In the genomic region with DNA sequence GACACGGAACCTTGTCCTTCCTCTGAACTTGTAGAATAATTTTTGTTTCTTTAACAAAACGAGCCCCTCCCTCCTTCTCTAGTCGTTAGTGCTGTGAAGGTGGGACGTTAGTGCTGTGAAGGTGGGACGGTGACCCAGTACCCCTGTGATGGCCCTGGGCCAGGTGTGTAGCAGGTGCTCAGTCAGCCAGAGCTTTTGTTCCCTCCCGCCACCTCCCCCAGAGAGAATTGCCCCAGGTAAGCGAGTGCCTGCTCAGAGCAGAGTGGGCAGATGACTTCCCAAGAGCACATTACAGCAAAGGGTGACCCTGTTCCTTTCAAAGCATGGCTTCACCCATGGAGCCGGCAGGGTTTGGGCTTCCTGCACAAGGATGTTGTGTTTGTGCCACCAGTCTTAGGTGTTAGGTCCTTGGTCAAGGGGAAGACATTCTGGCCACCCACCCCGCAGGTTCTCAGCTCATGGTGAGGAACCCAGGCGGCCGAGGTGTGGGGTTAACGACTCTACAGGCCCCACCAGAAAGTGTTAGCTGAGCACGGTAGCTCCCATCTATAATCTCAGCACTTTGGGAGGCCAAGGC, we compare ENCODE assay signal across 9 cellular contexts. TPM values are rescaled to one million over a fixed set of nuclear protein-coding genes. Genes with fewer than 3 reads are reported as not detected.
DNase-seq lines count a peak whose midpoint lies in the region; ATAC-seq, FAIRE-seq and TF ChIP-seq lines count a peak whose summit lies in the region.
"Had no signal": no experiment of that assay in that cellular context is flagged by ENCODE, and none has a peak within 500 bp of the region (broad histone marks: within the 10 kb centered on the region; RNA-seq: fewer than 3 reads in every experiment).

No MANE protein-coding gene starts in this region.

- BruUV-seq in endothelial cell of umbilical vein (replicated peaks; lab: Mats Ljungman, UMichigan), result no TSS peak

- no peak for ATAC-seq in GM19035 (IDR thresholded peaks at IDR 0.05; ENCODE audit: unreplicated experiment)

- no peak for TF ChIP-seq POLR2A in endothelial cell of umbilical vein (IDR thresholded peaks at IDR 0.05; ENCODE audit: low read depth, low read length)
- no peak for TF ChIP-seq POLR2A in spleen (IDR thresholded peaks at IDR 0.05)

- H3K27ac ChIP-seq in OCI-LY3 (ENCODE audit: low read length) (peak overlapping the region; percentile 98), endothelial cell of umbilical vein (ENCODE audit: insufficient read depth, low read depth, low read length) (peak overlapping the region; percentile 77), spleen (peak overlapping the region; percentile 89 to 99 (median 92))

- H3K79me2 ChIP-seq in OCI-LY3 (ENCODE audit: low read length) (peaks cover 85% of the 10 kb centered on the region), endothelial cell of umbilical vein (ENCODE audit: control insufficient read depth, insufficient read depth, low read length) (peaks cover 15% of the 10 kb centered on the region)

- H3K4me3 ChIP-seq in OCI-LY3 (ENCODE audit: low read length) (peak overlapping the region; percentile 69), endothelial cell of umbilical vein (replicated peaks in 1 of 3; ENCODE audit: insufficient read depth in 1 of 3, low read depth in 1 of 3, low read length in 3 of 3) (no peak overlapping the region), spleen (peak overlapping the region in 1 of 8 donors; percentile 63)

- POLR2A ChIA-PET in endothelial cell of umbilical vein (lab: Charles Lee), result interaction anchor here (1.6 kb wide), 1 partner anchor 17 kb away, joined by 3 read pairs; no protein-coding TSS in a partner anchor

- H3K36me3 ChIP-seq in OCI-LY3 (replicated peaks; ENCODE audit: low read depth, low read length) (peaks cover 21% of the 10 kb centered on the region), endothelial cell of umbilical vein (ENCODE audit: control insufficient read depth in 2 of 2, extremely low read depth in 1 of 2, insufficient read depth in 2 of 2, low read length in 2 of 2) (no peaks in the 10 kb centered on the region), spleen (peaks cover 0 to 11% (median 0%) of the 10 kb centered on the region in 6 donors)

- dilution Hi-C loops in endothelial cell of umbilical vein (cut with MboI; ENCODE audit: extremely low pct_ligation_motif_present, low sequenced_read_pairs), result no loop called here

- H3K27me3 ChIP-seq in OCI-LY3 (ENCODE audit: low read depth, low read length), result no peaks in the 10 kb centered on the region
- H3K27me3 ChIP-seq in endothelial cell of umbilical vein (ENCODE audit: control insufficient read depth in 2 of 2, insufficient read depth in 2 of 2, low read length in 2 of 2), result no peaks in the 10 kb centered on the region
- no peaks in the 10 kb centered on the region for H3K27me3 ChIP-seq in spleen (replicated peaks in 1 of 7)

- intact Hi-C loops in endothelial cell of umbilical vein (cut with micrococcal nuclease), result loop anchor here (1.0 to 10.0 kb wide), 3 partner anchors 22 to 372 kb away; a partner anchor contains a TSS
- intact Hi-C loops in spleen (cut with DNase I; ENCODE audit: low total_unique reads), result no loop called here

- H3K9me3 ChIP-seq in OCI-LY3 (ENCODE audit: insufficient read depth, low read length) (no peaks in the 10 kb centered on the region), endothelial cell of umbilical vein (replicated peaks; ENCODE audit: control insufficient read depth, insufficient read depth, low read length) (no peaks in the 10 kb centered on the region), spleen (no peaks in the 10 kb centered on the region)

- H3K9ac ChIP-seq in OCI-LY3 (ENCODE audit: low read length) (peak overlapping the region; percentile 96), endothelial cell of umbilical vein (replicated peaks; ENCODE audit: extremely low read depth, insufficient read depth, low read length) (no peak overlapping the region)

- H4K20me1 ChIP-seq in OCI-LY3 (ENCODE audit: insufficient read depth, low read length) (no peaks in the 10 kb centered on the region), endothelial cell of umbilical vein (replicated peaks; ENCODE audit: control insufficient read depth, extremely low read depth, insufficient read depth, low read length) (no peaks in the 10 kb centered on the region)

- no peak for FAIRE-seq in endothelial cell of umbilical vein (lab: Jason Lieb, UNC)
- FAIRE-seq: A204.1 had no signal

- WGBS in spleen, 5 donors, result 63 to 69% (median 66%) methylated on average over 10 to 13 of the region's 13 CpGs

- CTCF ChIA-PET in endothelial cell of umbilical vein (lab: Charles Lee), result interaction anchor here (0.9 to 2.0 kb wide), 5 partner anchors 17 to 30 kb away, joined by 3 to 8 read pairs (median 5); a partner anchor contains a TSS

- TF ChIP-seq CTCF in OCI-LY3 (IDR thresholded peaks at IDR 0.05; ENCODE audit: low read depth, low read length), result no peak
- no peak for TF ChIP-seq CTCF in endothelial cell of umbilical vein (IDR thresholded peaks at IDR 0.05; ENCODE audit: extremely low read depth in 1 of 2, insufficient read depth in 1 of 2, low read depth in 1 of 2, low read length in 2 of 2)
- TF ChIP-seq CTCF in spleen (IDR thresholded peaks at IDR 0.05 in 8 of 11, conservative IDR thresholded peaks at IDR 0.05 in 3 of 11), result no peak

- H3K4me2 ChIP-seq in OCI-LY3 (ENCODE audit: low read length) (peak overlapping the region; percentile 92), endothelial cell of umbilical vein (ENCODE audit: insufficient read depth, low read length) (peak overlapping the region; percentile 26)

- no peaks in the 10 kb centered on the region for H3K9me1 ChIP-seq in endothelial cell of umbilical vein (replicated peaks; ENCODE audit: control insufficient read depth, extremely low read depth, insufficient read depth, low read length)

- peak; percentile 2 for DNase-seq in NCI-H748 (lab: John Stamatoyannopoulos, UW; ENCODE audit: unreplicated experiment)
- DNase-seq in NCI-H748 treated with DMSO at 0.1 percent for 48 hours (lab: John Stamatoyannopoulos, UW), result no peak
- no peak for DNase-seq in endothelial cell of umbilical vein (ENCODE audit: low read depth, low spot score)
- DNase-seq in spleen, result peak; percentile 84
- no peak for DNase-seq in UCSD-AML1 (lab: John Stamatoyannopoulos, UW; ENCODE audit: unreplicated experiment)
- no peak for DNase-seq in DMS114 treated with DMSO at 0.1 percent for 48 hours (lab: John Stamatoyannopoulos, UW; ENCODE audit: unreplicated experiment)

- H2AFZ ChIP-seq in OCI-LY3 (ENCODE audit: low read depth, low read length) (no peak overlapping the region), endothelial cell of umbilical vein (ENCODE audit: low read depth, low read length) (no peak overlapping the region)

- peaks cover 93% of the 10 kb centered on the region for H3K4me1 ChIP-seq in OCI-LY3 (ENCODE audit: low read length)
- peaks cover 56% of the 10 kb centered on the region for H3K4me1 ChIP-seq in endothelial cell of umbilical vein (ENCODE audit: control insufficient read depth, extremely low read depth, insufficient read depth, low read length)
- peaks cover 72 to 100% (median 98%) of the 10 kb centered on the region in 6 donors for H3K4me1 ChIP-seq in spleen

TF ChIP-seq in endothelial cell of umbilical vein, 7 proteins besides CTCF, POLR2A, EP300 and RAD21:
- TF ChIP-seq, protein P1, sequence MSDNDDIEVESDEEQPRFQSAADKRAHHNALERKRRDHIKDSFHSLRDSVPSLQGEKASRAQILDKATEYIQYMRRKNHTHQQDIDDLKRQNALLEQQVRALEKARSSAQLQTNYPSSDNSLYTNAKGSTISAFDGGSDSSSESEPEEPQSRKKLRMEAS (IDR thresholded peaks at IDR 0.05; ENCODE audit: insufficient read depth, insufficient read length), result no peak
- TF ChIP-seq EZH2 (IDR thresholded peaks at IDR 0.05; ENCODE audit: borderline replicate concordance, low read depth, low read length, severe bottlenecking) (no peak), FOS (IDR thresholded peaks at IDR 0.05; ENCODE audit: borderline replicate concordance, insufficient read depth, low read length) (no peak), JUN (IDR thresholded peaks at IDR 0.05; ENCODE audit: borderline replicate concordance, insufficient read depth, insufficient read length, low read depth) (no peak), MYC (IDR thresholded peaks at IDR 0.05; ENCODE audit: low read depth, low read length) (no peak), GATA2 (IDR thresholded peaks at IDR 0.05; ENCODE audit: insufficient read depth, insufficient read length, low read depth, low read length) (no peak), POLR2AphosphoS5 (IDR thresholded peaks at IDR 0.05; ENCODE audit: insufficient read depth, low read depth, low read length) (no peak)

RNA-seq across cellular contexts. Expression of a gene that starts 30.7 kb away (rescaled TPM):
- total RNA-seq in endothelial cell of umbilical vein (33.8 and 38.0 TPM in 2 replicates), spleen (100 to 1,000 TPM in 6 of 7 donors, 10 to 100 TPM in 1; 75.4 to 150 (median 128) TPM)
- polyA plus RNA-seq in endothelial cell of umbilical vein (24.8 and 25.7 TPM in 2 replicates), spleen (10 to 100 TPM in 1 of 3 donors, 1 to 10 TPM in 2; 3.4 to 14.2 (median 3.9) TPM)
- 16.9 and 19.1 TPM in 2 replicates for polyA plus RNA-seq in endothelial cell of umbilical vein (2011; cell fraction: cytosol; rRNA removed)
- 51.5 and 59.3 TPM in 2 replicates for polyA plus RNA-seq in endothelial cell of umbilical vein (2011; cell fraction: nucleus; rRNA removed)
- polyA plus RNA-seq in endothelial cell of umbilical vein (2012), result 13.7 and 19.6 TPM in 2 replicates
- 75.0 and 82.1 TPM in 2 replicates for polyA minus RNA-seq in endothelial cell of umbilical vein
- 12.4 TPM for polyA minus RNA-seq in endothelial cell of umbilical vein (2011; cell fraction: cytosol; rRNA and poly(A)+ RNA removed)
- 47.6 and 56.2 TPM in 2 replicates for polyA minus RNA-seq in endothelial cell of umbilical vein (2011; cell fraction: nucleus; rRNA and poly(A)+ RNA removed)

Comparison
In these comparisons a context has a peak if more than half of its experiments do, and no peak if none do; other contexts are left out.
1. DNase-seq: peak in NCI-H748 (single experiment) and spleen (single experiment); none in NCI-H748 treated with DMSO at 0.1 percent for 48 hours (single experiment), endothelial cell of umbilical vein (single experiment), UCSD-AML1 (single experiment) and DMS114 treated with DMSO at 0.1 percent for 48 hours (single experiment).
2. Peak in every context shown above with its lines, with median percentiles within 50 percentile points of each other: H3K27ac ChIP-seq.